In genomic region chr2:87603418-87604279, GRCh38 we compare ENCODE assay signal across 8 cellular contexts.
DNase-seq lines count a peak whose midpoint lies in the region; ATAC-seq and TF ChIP-seq lines count a peak whose summit lies in the region.
"Not testable (repeated sequence)": the region's sequence is repeated elsewhere in the genome, so short reads cannot be mapped to it uniquely, and the experiment has no call there.

No MANE protein-coding gene starts in this region.

- not testable (repeated sequence) for H3K4me3 ChIP-seq in AG10803 (ENCODE audit: low read length); cardiac fibroblast (replicated peaks in 1 of 2; ENCODE audit: low read depth in 2 of 2, low read length in 2 of 2); mesenchymal stem cell (ENCODE audit: insufficient read depth in 1 of 2, low read depth in 1 of 2, low read length in 2 of 2)

- H3K27me3 ChIP-seq in mesenchymal stem cell (ENCODE audit: control insufficient read depth in 1 of 2, insufficient read depth in 1 of 2, low read length in 2 of 2) = not testable (repeated sequence)

- not testable (repeated sequence) for H3K23ac ChIP-seq in mesenchymal stem cell (ENCODE audit: low read length in 2 of 2)

- H3K36me3 Mint-ChIP-seq in HFFc6 (ENCODE audit: low read depth); WTC11: not testable (repeated sequence)

- not testable (repeated sequence) for H3K14ac ChIP-seq in mesenchymal stem cell (ENCODE audit: low read length in 2 of 2)

- H3K18ac ChIP-seq in mesenchymal stem cell (ENCODE audit: low read depth in 1 of 2, low read length in 2 of 2) = not testable (repeated sequence)

- not testable (repeated sequence) for H3K9ac ChIP-seq in mesenchymal stem cell (ENCODE audit: low read length)

- not testable (repeated sequence) for H2AFZ ChIP-seq in mesenchymal stem cell (ENCODE audit: low read depth, low read length)

- H3K9me3 Mint-ChIP-seq in HFFc6, WTC11: not testable (repeated sequence)

- H2AK5ac ChIP-seq in mesenchymal stem cell (ENCODE audit: low read length, severe bottlenecking) = not testable (repeated sequence)

- WGBS in mesenchymal stem cell = no CpG with 5 or more reads among the region's 10 CpGs

- POLR2A ChIA-PET in WTC11 (lab: Charles Lee) = not testable (repeated sequence)

- not testable (repeated sequence) for H2BK120ac ChIP-seq in mesenchymal stem cell (ENCODE audit: low read depth, low read length)

- not testable (repeated sequence) for H3K79me1 ChIP-seq in mesenchymal stem cell (replicated peaks; ENCODE audit: low read length, poor library complexity, severe bottlenecking)

- H3K4me1 ChIP-seq in mesenchymal stem cell (ENCODE audit: control insufficient read depth, insufficient read depth, low read depth, low read length) = not testable (repeated sequence)

- H3K4me3 Mint-ChIP-seq in HFFc6 = peak overlapping the region; percentile 28; the same call in 1 of the 2 replicates
- not testable (repeated sequence) for H3K4me3 Mint-ChIP-seq in WTC11

- not testable (repeated sequence) for H3K9me3 ChIP-seq in mesenchymal stem cell (ENCODE audit: control insufficient read depth, low read length)

- not testable (repeated sequence) for H2BK15ac ChIP-seq in mesenchymal stem cell (ENCODE audit: low read depth, poor library complexity, severe bottlenecking)

- not testable (repeated sequence) for H3K36me3 ChIP-seq in mesenchymal stem cell (ENCODE audit: control insufficient read depth in 1 of 2, insufficient read depth in 2 of 2, low read depth in 1 of 2, low read length in 2 of 2)

- intact Hi-C loops in left cardiac atrium (cut with DNase I); sciatic nerve (cut with DNase I): not testable (repeated sequence)

- H3K4ac ChIP-seq in mesenchymal stem cell (ENCODE audit: low read depth in 1 of 2, low read length in 2 of 2) = not testable (repeated sequence)

- DNase-seq in AG10803 (ENCODE audit: low read depth) (peak; percentile 8), HFFc6 (peak; percentile 1), cardiac fibroblast (ENCODE audit: low read depth in 2 of 2) (peak; percentile 23 to 48), fibroblast of peridontal ligament (ENCODE audit: extremely low read depth) (peak; percentile 24), mesenchymal stem cell (peak; percentile 48)
- DNase-seq in WTC11 (ENCODE audit: low spot score); left cardiac atrium; sciatic nerve (ENCODE audit: low spot score): not testable (repeated sequence)

- not testable (repeated sequence) for H2BK5ac ChIP-seq in mesenchymal stem cell (ENCODE audit: low read depth, low read length, poor library complexity, severe bottlenecking)

- not testable (repeated sequence) for H4K91ac ChIP-seq in mesenchymal stem cell (ENCODE audit: low read length)

- not testable (repeated sequence) for H3K27ac ChIP-seq in mesenchymal stem cell (ENCODE audit: low read length, poor library complexity, severe bottlenecking)

- CTCF ChIA-PET in WTC11 (lab: Charles Lee) = not testable (repeated sequence)

- H2BK12ac ChIP-seq in mesenchymal stem cell (ENCODE audit: low read length in 2 of 2) = not testable (repeated sequence)

- not testable (repeated sequence) for H3K4me1 Mint-ChIP-seq in HFFc6 (ENCODE audit: low read depth); WTC11

- not testable (repeated sequence) for H3K27me3 Mint-ChIP-seq in HFFc6 (ENCODE audit: insufficient read depth); WTC11 (ENCODE audit: low read depth)

- not testable (repeated sequence) for H3K4me2 ChIP-seq in mesenchymal stem cell (ENCODE audit: low read length, poor library complexity, severe bottlenecking)

- peak overlapping the region; percentile 57; the same call in 1 of the 2 replicates for H3K27ac Mint-ChIP-seq in HFFc6
- H3K27ac Mint-ChIP-seq in WTC11 = not testable (repeated sequence)

- not testable (repeated sequence) for TF ChIP-seq CTCF in AG10803 (conservative IDR thresholded peaks at IDR 0.05; ENCODE audit: low read length); HFFc6 (IDR thresholded peaks at IDR 0.05); WTC11 (IDR thresholded peaks at IDR 0.05); cardiac fibroblast (IDR thresholded peaks at IDR 0.05; ENCODE audit: low read depth, low read length)

- not testable (repeated sequence) for H4K8ac ChIP-seq in mesenchymal stem cell (ENCODE audit: low read length)

- ATAC-seq in WTC11 (peak; percentile 34; the same call in 1 of the 2 replicates), left cardiac atrium (peak; percentile 75 to 77), sciatic nerve (peak; percentile 71)
